8 cellular contexts compared by ENCODE assay signal in genomic region chr1:112501810-112502641, GRCh38. TPM values are rescaled to one million over a fixed set of nuclear protein-coding genes. Genes with fewer than 3 reads are reported as not detected.
A peak's percentile ranks its signal among the peaks of the same experiment; 100 is the strongest.
DNase-seq lines count a peak whose midpoint lies in the region; ATAC-seq and TF ChIP-seq lines count a peak whose summit lies in the region.

No MANE protein-coding gene starts in this region.

- H3K27ac ChIP-seq in adrenal gland = peak overlapping the region in 2 of 5 donors; percentile 47 to 50
- peak overlapping the region in 9 of 12 donors; percentile 52 to 78 (median 72) for H3K27ac ChIP-seq in heart left ventricle
- H3K27ac ChIP-seq in parathyroid adenoma = no peak overlapping the region
- H3K27ac ChIP-seq in vagina = peak overlapping the region; percentile 75

- 2 to 4% (median 3%) methylated on average over 20 to 65 of the region's 65 CpGs for WGBS in adrenal gland, 4 donors
- WGBS in heart left ventricle, 4 donors = 4 to 16% (median 7%) methylated on average over 22 to 65 of the region's 65 CpGs

- H3K27me3 ChIP-seq in adrenal gland = no peaks in the 10 kb centered on the region
- peaks cover 0 to 41% (median 0%) of the 10 kb centered on the region in 9 donors for H3K27me3 ChIP-seq in heart left ventricle
- H3K27me3 ChIP-seq in parathyroid adenoma (ENCODE audit: control insufficient read depth, insufficient read depth, low read length) = no peaks in the 10 kb centered on the region
- no peaks in the 10 kb centered on the region for H3K27me3 ChIP-seq in vagina

- H3K9me3 ChIP-seq in adrenal gland (replicated peaks in 1 of 3) (no peaks in the 10 kb centered on the region), heart left ventricle (no peaks in the 10 kb centered on the region), parathyroid adenoma (ENCODE audit: control insufficient read depth, low read length) (no peaks in the 10 kb centered on the region), vagina (no peaks in the 10 kb centered on the region)

- H3K4me2 ChIP-seq in parathyroid adenoma (ENCODE audit: low read length) = peak overlapping the region; percentile 84

- DNase-seq in HuH-7 (ENCODE audit: low spot score) (peak; percentile 53), T follicular helper cell (ENCODE audit: low read depth) (peak; percentile 31), adrenal gland (peak; percentile 70 to 83 (median 80)), heart left ventricle (peak; percentile 60 to 85 (median 78)), vagina (ENCODE audit: extremely low spot score in 2 of 2) (no peak)

- H3K4me3 ChIP-seq in adrenal gland (peak overlapping the region in 2 of 4 donors; percentile 44 to 74), heart left ventricle (peak overlapping the region; percentile 14 to 67 (median 60)), parathyroid adenoma (ENCODE audit: low read depth, low read length) (peak overlapping the region; percentile 57), vagina (peak overlapping the region; percentile 44 to 67)

- TF ChIP-seq POLR2A in adrenal gland (IDR thresholded peaks at IDR 0.05) (peak in 1 of 2 donors; percentile 8), heart left ventricle (IDR thresholded peaks at IDR 0.05) (no peak), vagina (IDR thresholded peaks at IDR 0.05) (no peak)

- peaks cover 0 to 10% of the 10 kb centered on the region in 2 donors for H3K4me1 ChIP-seq in adrenal gland (replicated peaks in 1 of 2)
- H3K4me1 ChIP-seq in heart left ventricle = peaks cover 0 to 23% (median 11%) of the 10 kb centered on the region in 12 donors
- H3K4me1 ChIP-seq in parathyroid adenoma = no peaks in the 10 kb centered on the region
- H3K4me1 ChIP-seq in vagina = peaks cover 24% of the 10 kb centered on the region

- peak; percentile 72 to 88 (median 86) for ATAC-seq in heart left ventricle
- ATAC-seq in HG02885 (IDR thresholded peaks at IDR 0.05; ENCODE audit: poor library complexity, unreplicated experiment) = no peak

- H3K36me3 ChIP-seq in adrenal gland (replicated peaks in 1 of 2) (no peaks in the 10 kb centered on the region), heart left ventricle (no peaks in the 10 kb centered on the region), parathyroid adenoma (ENCODE audit: control insufficient read depth, insufficient read depth, low read length) (no peaks in the 10 kb centered on the region), vagina (no peaks in the 10 kb centered on the region)

- H2AFZ ChIP-seq in parathyroid adenoma = peak overlapping the region; percentile 88

- intact Hi-C loops in adrenal gland (cut with DNase I) = loop anchor here (5.0 to 10.0 kb wide), 4 partner anchors 113 to 210 kb away; partner anchors contain the start of genes CAPZA1 (in 2 of the 2), ST7L (in 2 of the 2) and RHOC (in 1 of the 2)
- intact Hi-C loops in heart left ventricle (cut with DNase I) = loop anchor here in 8 of 10 donors (1.0 to 10.0 kb wide), 8 partner anchors 17 to 205 kb away; partner anchors contain the start of genes RHOC (in 7 of the 8), CAPZA1 (in 2 of the 8), MOV10 (in 2 of the 8) and ST7L (in 2 of the 8)
- intact Hi-C loops in vagina (cut with DNase I) = no loop called here

- TF ChIP-seq CTCF in GM12874 (IDR thresholded peaks at IDR 0.05; ENCODE audit: insufficient read depth, low read depth, low read length) (peak; percentile 89), adrenal gland (IDR thresholded peaks at IDR 0.05) (peak; percentile 58 to 77 (median 68)), heart left ventricle (IDR thresholded peaks at IDR 0.05) (peak; percentile 49 to 85 (median 68)), parathyroid adenoma (IDR thresholded peaks at IDR 0.05) (peak; percentile 43), vagina (IDR thresholded peaks at IDR 0.05) (peak; percentile 2 to 65 (median 59))

- H3K9ac ChIP-seq in parathyroid adenoma = no peak overlapping the region

- H3K79me2 ChIP-seq in parathyroid adenoma = no peaks in the 10 kb centered on the region

RNA-seq across cellular contexts. Expression of gene WNT2B, which starts 6.7 kb away (rescaled TPM):
- total RNA-seq in adrenal gland (1 to 10 TPM in 7 of 8 donors, under 1 TPM in 1; 0.63 to 8.1 (median 2.2) TPM), heart left ventricle (10 to 100 TPM in 1 of 9 donors, 1 to 10 TPM in 8; 1.6 to 16.2 (median 2.8) TPM), vagina (16.0 TPM)
- polyA plus RNA-seq in adrenal gland (1 to 10 TPM; 1.1 to 1.9 (median 1.9) TPM), heart left ventricle (1 to 10 TPM in 1 of 2 donors, under 1 TPM in 1; 0.71 to 1.6 TPM)

Comparison
In these comparisons a context has a peak if more than half of its experiments do, and no peak if none do; other contexts are left out.
1. DNase-seq: peak in HuH-7 (single experiment), T follicular helper cell (single experiment), adrenal gland (7 of 7) and heart left ventricle (5 of 5); none in vagina (0 of 2).
2. Peak in every context shown above with its lines, with median percentiles within 50 percentile points of each other: CTCF ChIP-seq.